ENCODE assay signal across 1 cellular context in genomic region chr3:52892290-52892624, GRCh38.
TF ChIP-seq lines count a peak whose summit lies in the region.

No MANE protein-coding gene starts in this region.

TF ChIP-seq in HepG2, 621 proteins besides CTCF, POLR2A, EP300 and RAD21:
- TF ChIP-seq GTF3A (CRISPR knock-in tag; conservative IDR thresholded peaks at IDR 0.05), result no peak
- 0 out of 2 replicates have a peak, but pooled peaks have one; percentile 47 for TF ChIP-seq EHMT2 (IDR thresholded peaks at IDR 0.05; ENCODE audit: borderline replicate concordance, low read depth, low read length)
